Comparison of ENCODE assay signal across 1 cellular context in genomic region chr19:13872339-13872694, GRCh38.
TF ChIP-seq lines count a peak whose summit lies in the region.

No MANE protein-coding gene starts in this region.

TF ChIP-seq in GM23338, 12 proteins besides CTCF, POLR2A, EP300 and RAD21 (continued from another document):
- TF ChIP-seq ZNF462 (CRISPR knock-in tag; IDR thresholded peaks at IDR 0.05) (no peak), ZNF114 (CRISPR knock-in tag; IDR thresholded peaks at IDR 0.05) (no peak), STAT1 (IDR thresholded peaks at IDR 0.05; ENCODE audit: unreplicated experiment) (no peak), POLR2AphosphoS5 (IDR thresholded peaks at IDR 0.05; ENCODE audit: low read depth) (no peak), EZH2 (IDR thresholded peaks at IDR 0.05; ENCODE audit: low read depth, unreplicated experiment) (no peak), ZNF331 (CRISPR knock-in tag; IDR thresholded peaks at IDR 0.05; ENCODE audit: low read depth) (no peak), JUNB (IDR thresholded peaks at IDR 0.05; ENCODE audit: unreplicated experiment) (no peak), NANOG (IDR thresholded peaks at IDR 0.05; ENCODE audit: borderline replicate concordance) (no peak)
- TF ChIP-seq, protein P1, sequence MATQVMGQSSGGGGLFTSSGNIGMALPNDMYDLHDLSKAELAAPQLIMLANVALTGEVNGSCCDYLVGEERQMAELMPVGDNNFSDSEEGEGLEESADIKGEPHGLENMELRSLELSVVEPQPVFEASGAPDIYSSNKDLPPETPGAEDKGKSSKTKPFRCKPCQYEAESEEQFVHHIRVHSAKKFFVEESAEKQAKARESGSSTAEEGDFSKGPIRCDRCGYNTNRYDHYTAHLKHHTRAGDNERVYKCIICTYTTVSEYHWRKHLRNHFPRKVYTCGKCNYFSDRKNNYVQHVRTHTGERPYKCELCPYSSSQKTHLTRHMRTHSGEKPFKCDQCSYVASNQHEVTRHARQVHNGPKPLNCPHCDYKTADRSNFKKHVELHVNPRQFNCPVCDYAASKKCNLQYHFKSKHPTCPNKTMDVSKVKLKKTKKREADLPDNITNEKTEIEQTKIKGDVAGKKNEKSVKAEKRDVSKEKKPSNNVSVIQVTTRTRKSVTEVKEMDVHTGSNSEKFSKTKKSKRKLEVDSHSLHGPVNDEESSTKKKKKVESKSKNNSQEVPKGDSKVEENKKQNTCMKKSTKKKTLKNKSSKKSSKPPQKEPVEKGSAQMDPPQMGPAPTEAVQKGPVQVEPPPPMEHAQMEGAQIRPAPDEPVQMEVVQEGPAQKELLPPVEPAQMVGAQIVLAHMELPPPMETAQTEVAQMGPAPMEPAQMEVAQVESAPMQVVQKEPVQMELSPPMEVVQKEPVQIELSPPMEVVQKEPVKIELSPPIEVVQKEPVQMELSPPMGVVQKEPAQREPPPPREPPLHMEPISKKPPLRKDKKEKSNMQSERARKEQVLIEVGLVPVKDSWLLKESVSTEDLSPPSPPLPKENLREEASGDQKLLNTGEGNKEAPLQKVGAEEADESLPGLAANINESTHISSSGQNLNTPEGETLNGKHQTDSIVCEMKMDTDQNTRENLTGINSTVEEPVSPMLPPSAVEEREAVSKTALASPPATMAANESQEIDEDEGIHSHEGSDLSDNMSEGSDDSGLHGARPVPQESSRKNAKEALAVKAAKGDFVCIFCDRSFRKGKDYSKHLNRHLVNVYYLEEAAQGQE (IDR thresholded peaks at IDR 0.05; ENCODE audit: unreplicated experiment): no peak
- TF ChIP-seq, protein P2, sequence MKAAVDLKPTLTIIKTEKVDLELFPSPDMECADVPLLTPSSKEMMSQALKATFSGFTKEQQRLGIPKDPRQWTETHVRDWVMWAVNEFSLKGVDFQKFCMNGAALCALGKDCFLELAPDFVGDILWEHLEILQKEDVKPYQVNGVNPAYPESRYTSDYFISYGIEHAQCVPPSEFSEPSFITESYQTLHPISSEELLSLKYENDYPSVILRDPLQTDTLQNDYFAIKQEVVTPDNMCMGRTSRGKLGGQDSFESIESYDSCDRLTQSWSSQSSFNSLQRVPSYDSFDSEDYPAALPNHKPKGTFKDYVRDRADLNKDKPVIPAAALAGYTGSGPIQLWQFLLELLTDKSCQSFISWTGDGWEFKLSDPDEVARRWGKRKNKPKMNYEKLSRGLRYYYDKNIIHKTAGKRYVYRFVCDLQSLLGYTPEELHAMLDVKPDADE (IDR thresholded peaks at IDR 0.05): no peak
TF ChIP-seq in GM23338: peak in this region for 0.
